ENCODE assay signal across 14 cellular contexts in genomic region chr6:27297484-27297856, GRCh38. TPM values are rescaled to one million over a fixed set of nuclear protein-coding genes. Genes with fewer than 3 reads are reported as not detected.
DNase-seq lines count a peak whose midpoint lies in the region; ATAC-seq, FAIRE-seq and TF ChIP-seq lines count a peak whose summit lies in the region.
"Had no signal": no experiment of that assay in that cellular context is flagged by ENCODE, and none has a peak within 500 bp of the region (broad histone marks: within the 10 kb centered on the region; RNA-seq: fewer than 3 reads in every experiment).

No MANE protein-coding gene starts in this region.

- peaks cover 66% of the 10 kb centered on the region for H3K27me3 Mint-ChIP-seq in activated CD8-positive, alpha-beta T cell treated with anti-CD3 and anti-CD28 coated beads, Interleukin-2, amount 10 ng/mL, durations not matched to agents 7 days and 5 days (ENCODE audit: low read depth)

- H4K20me1 ChIP-seq in HepG2 (ENCODE audit: insufficient read depth, low read length) (no peaks in the 10 kb centered on the region), hepatocyte (ENCODE audit: insufficient read depth, poor library complexity, severe bottlenecking) (no peaks in the 10 kb centered on the region)
- H4K20me1 ChIP-seq: BLaER1 had no signal

- H3K4me3 ChIP-seq in HepG2 (replicated peaks in 1 of 3; ENCODE audit: insufficient read depth in 1 of 3, low read depth in 2 of 3, low read length in 3 of 3) (peak overlapping the region in 2 of 3 experiments; percentile 15 to 63; a peak in 1 of 6 replicates), right lobe of liver (no peak overlapping the region), hepatocyte (no peak overlapping the region)
- H3K4me3 ChIP-seq: BLaER1 had no signal

- H3K4me1 Mint-ChIP-seq in activated CD8-positive, alpha-beta T cell treated with anti-CD3 and anti-CD28 coated beads, Interleukin-2, amount 10 ng/mL, durations not matched to agents 7 days and 5 days (ENCODE audit: low read depth) = peaks cover 7% of the 10 kb centered on the region

- peak overlapping the region; percentile 75 for H3K27ac Mint-ChIP-seq in activated CD8-positive, alpha-beta T cell treated with anti-CD3 and anti-CD28 coated beads, Interleukin-2, amount 10 ng/mL, durations not matched to agents 7 days and 5 days
- H3K27ac Mint-ChIP-seq: effector memory CD8-positive, alpha-beta T cell had no signal

- H3K9ac ChIP-seq in HepG2 (ENCODE audit: insufficient read depth, low read depth, low read length) = no peak overlapping the region
- H3K9ac ChIP-seq: BLaER1 had no signal

- CTCF ChIA-PET in HepG2 (lab: Yijun Ruan, JAX; ENCODE audit: low intra/inter-chr PET ratio, low total read pairs) = no interaction called here
- CTCF ChIA-PET in activated CD8-positive, alpha-beta T cell treated with anti-CD3 and anti-CD28 coated beads, Interleukin-2, amount 10 ng/mL, durations not matched to agents 7 days and 5 days (lab: Charles Lee) = no interaction called here
- CTCF ChIA-PET in RWPE1 (lab: Yijun Ruan, JAX) = interaction anchor here (1.2 kb wide), 1 partner anchor 15 kb away, joined by 3 read pairs; no protein-coding TSS in a partner anchor

- in situ Hi-C loops in HepG2 (cut with HindIII; ENCODE audit: extremely low pct_ligation_motif_present, low pct_unique_long_range_greater_than_20kb) = no loop called here

- DNase-seq in HepG2 (ENCODE audit: low spot score) (no peak), right lobe of liver (no peak), hepatocyte (ENCODE audit: low spot score) (no peak), RWPE1 (ENCODE audit: low spot score) (no peak), hypothalamus (lab: John Stamatoyannopoulos, UW) (no peak), kidney tubule cell (ENCODE audit: low spot score) (no peak)
- no peak for DNase-seq in activated CD8-positive, alpha-beta T cell treated with anti-CD3 and anti-CD28 coated beads, Interleukin-2, amount 10 ng/mL, durations not matched to agents 7 days and 5 days
- DNase-seq: amygdala; effector memory CD8-positive, alpha-beta T cell; GF-D8 had no signal

- no peak for FAIRE-seq in HepG2 (lab: Jason Lieb, UNC)

- no peak for TF ChIP-seq RAD21 in HepG2 (CRISPR knock-in tag; IDR thresholded peaks at IDR 0.05)

- peaks cover 3% of the 10 kb centered on the region for H3K9me3 Mint-ChIP-seq in activated CD8-positive, alpha-beta T cell treated with anti-CD3 and anti-CD28 coated beads, Interleukin-2, amount 10 ng/mL, durations not matched to agents 7 days and 5 days (ENCODE audit: insufficient read depth)

- no peak for ATAC-seq in HepG2
- no peak for ATAC-seq in right lobe of liver
- no peak for ATAC-seq in activated CD8-positive, alpha-beta T cell treated with anti-CD3 and anti-CD28 coated beads, Interleukin-2, amount 10 ng/mL, durations not matched to agents 7 days and 5 days
- ATAC-seq in GM19023 (IDR thresholded peaks at IDR 0.05; ENCODE audit: unreplicated experiment) = no peak
- ATAC-seq: effector memory CD8-positive, alpha-beta T cell had no signal

- peaks cover 10% of the 10 kb centered on the region for H3K36me3 Mint-ChIP-seq in activated CD8-positive, alpha-beta T cell treated with anti-CD3 and anti-CD28 coated beads, Interleukin-2, amount 10 ng/mL, durations not matched to agents 7 days and 5 days (ENCODE audit: low read depth)

- no peaks in the 10 kb centered on the region for H3K79me2 ChIP-seq in HepG2 (ENCODE audit: insufficient read depth, low read length)
- H3K79me2 ChIP-seq in hepatocyte = no peaks in the 10 kb centered on the region

- peaks cover 57% of the 10 kb centered on the region for H3K4me1 ChIP-seq in HepG2 (ENCODE audit: insufficient read depth, low read length)
- no peaks in the 10 kb centered on the region for H3K4me1 ChIP-seq in right lobe of liver
- H3K4me1 ChIP-seq in hepatocyte (ENCODE audit: insufficient read depth) = no peaks in the 10 kb centered on the region
- H3K4me1 ChIP-seq: BLaER1 had no signal

- WGBS in HepG2 (ENCODE audit: low lambda C conversion rate) = 53% methylated on average over 7 of the region's 7 CpGs
- WGBS in right lobe of liver (ENCODE audit: insufficient coverage, low coverage, low lambda C conversion rate, missing lambda C conversion rate) = 22% methylated on average over 7 of the region's 7 CpGs
- 20% methylated on average over 7 of the region's 7 CpGs for WGBS in hepatocyte (ENCODE audit: low lambda C conversion rate, missing lambda C conversion rate)

- no peaks in the 10 kb centered on the region for H3K9me2 ChIP-seq in hepatocyte (replicated peaks; ENCODE audit: insufficient read depth)

- H3K27ac ChIP-seq in HepG2 (ENCODE audit: extremely low read length, insufficient read depth, low read length) (no peak overlapping the region), right lobe of liver (no peak overlapping the region), hepatocyte (no peak overlapping the region), RWPE1 (no peak overlapping the region)
- H3K27ac ChIP-seq: BLaER1 had no signal

- H3K36me3 ChIP-seq in HepG2 (replicated peaks in 1 of 2; ENCODE audit: control insufficient read depth in 1 of 2, insufficient read depth in 2 of 2, low read length in 2 of 2) (no peaks in the 10 kb centered on the region), right lobe of liver (no peaks in the 10 kb centered on the region), hepatocyte (replicated peaks; ENCODE audit: insufficient read depth, low read depth) (no peaks in the 10 kb centered on the region)
- H3K36me3 ChIP-seq: BLaER1 had no signal

- H3K9me3 ChIP-seq in HepG2 (ENCODE audit: low read length) (no peaks in the 10 kb centered on the region), right lobe of liver (no peaks in the 10 kb centered on the region), hepatocyte (ENCODE audit: low read depth) (no peaks in the 10 kb centered on the region)

- no peak for TF ChIP-seq POLR2A in HepG2 (IDR thresholded peaks at IDR 0.05; ENCODE audit: insufficient read depth in 1 of 2, low read depth in 2 of 2, low read length in 2 of 2)
- no peak for TF ChIP-seq POLR2A in right lobe of liver (IDR thresholded peaks at IDR 0.05)

- intact Hi-C loops in HepG2 (cut with micrococcal nuclease; ENCODE audit: unreplicated experiment) (loop anchor here (5.0 kb wide), 1 partner anchor 110 kb away; no protein-coding TSS in a partner anchor), right lobe of liver (cut with DNase I) (no loop called here)

- H3K4me3 Mint-ChIP-seq in activated CD8-positive, alpha-beta T cell treated with anti-CD3 and anti-CD28 coated beads, Interleukin-2, amount 10 ng/mL, durations not matched to agents 7 days and 5 days = peak overlapping the region; percentile 26
- H3K4me3 Mint-ChIP-seq: effector memory CD8-positive, alpha-beta T cell had no signal

- H2AFZ ChIP-seq in HepG2 (ENCODE audit: low read length) = no peak overlapping the region
- H2AFZ ChIP-seq in hepatocyte = no peak overlapping the region

- BruUV-seq in HepG2 (replicated peaks; lab: Mats Ljungman, UMichigan) = no TSS peak

- TF ChIP-seq EP300 in HepG2 (IDR thresholded peaks at IDR 0.05; ENCODE audit: low read depth in 2 of 2, low read length in 2 of 2) = no peak
- no peak for TF ChIP-seq EP300 in HepG2 (CRISPR knock-in tag; IDR thresholded peaks at IDR 0.05; ENCODE audit: borderline replicate concordance)

- peaks cover 0 to 13% of the 10 kb centered on the region in 2 experiments; a peak in 1 of 5 replicates for H3K27me3 ChIP-seq in HepG2 (ENCODE audit: control insufficient read depth in 1 of 2, insufficient read depth in 2 of 2, low read length in 2 of 2)
- peaks cover 6 to 39% of the 10 kb centered on the region in 2 donors for H3K27me3 ChIP-seq in right lobe of liver
- peaks cover 31% of the 10 kb centered on the region for H3K27me3 ChIP-seq in hepatocyte

- TF ChIP-seq CTCF in HepG2 (CRISPR knock-in tag; IDR thresholded peaks at IDR 0.05) = no peak
- no peak for TF ChIP-seq CTCF in right lobe of liver (IDR thresholded peaks at IDR 0.05)
- TF ChIP-seq CTCF in hepatocyte (IDR thresholded peaks at IDR 0.05; ENCODE audit: poor library complexity) = no peak
- TF ChIP-seq CTCF in RWPE1 (conservative IDR thresholded peaks at IDR 0.05; ENCODE audit: low read depth) = no peak

- H3K4me2 ChIP-seq in HepG2 (ENCODE audit: low read depth, low read length) = peak overlapping the region; percentile 94
- H3K4me2 ChIP-seq in hepatocyte = peak overlapping the region; percentile 87
- H3K4me2 ChIP-seq: BLaER1 had no signal

- POLR2A ChIA-PET in HepG2 (lab: Yijun Ruan, JAX) (no interaction called here), RWPE1 (lab: Yijun Ruan, JAX; ENCODE audit: low non-redundant PET) (no interaction called here)
- POLR2A ChIA-PET in activated CD8-positive, alpha-beta T cell treated with anti-CD3 and anti-CD28 coated beads, Interleukin-2, amount 10 ng/mL, durations not matched to agents 7 days and 5 days (lab: Charles Lee) = no interaction called here

RNA-seq across cellular contexts. Expression of gene POM121L2, which starts 14.6 kb away (rescaled TPM):
- total RNA-seq in HepG2 (2016; rRNA removed; fragmentation: Illumina TruSeq; extraction: Trizol) = not detected in 2 replicates
- not detected in 2 replicates for total RNA-seq in HepG2 (2016; cell fraction: cytosol; rRNA removed; fragmentation: Illumina TruSeq; extraction: Trizol; ENCODE audit: low read depth)
- total RNA-seq in HepG2 (2016; cell fraction: insoluble cytoplasmic fraction; rRNA removed; fragmentation: Illumina TruSeq; extraction: Trizol) = not detected in 2 replicates
- total RNA-seq in HepG2 (2016; cell fraction: membrane; rRNA removed; fragmentation: Illumina TruSeq; extraction: Trizol) = not detected in 2 replicates
- not detected in 2 replicates for total RNA-seq in HepG2 (2016; cell fraction: nucleus; rRNA removed; fragmentation: Illumina TruSeq; extraction: Trizol)
- 0.01 TPM in 1 of 2 replicates, not detected in the other for polyA plus RNA-seq in HepG2 (2011; rRNA removed)
- not detected in 2 replicates for polyA plus RNA-seq in HepG2 (2011; cell fraction: cytosol; rRNA removed)
- polyA plus RNA-seq in HepG2 (2011; cell fraction: nucleus; rRNA removed) = not detected in 2 replicates
- not detected in 2 replicates for polyA plus RNA-seq in HepG2 (2012)
- not detected in 2 replicates for polyA plus RNA-seq in HepG2 (2016; cell fraction: cytosol; fragmentation: Illumina TruSeq; extraction: Trizol; ENCODE audit: low read depth)
- polyA plus RNA-seq in HepG2 (2016; cell fraction: insoluble cytoplasmic fraction; fragmentation: Illumina TruSeq; extraction: Trizol; ENCODE audit: low read depth) = not detected in 2 replicates
- polyA plus RNA-seq in HepG2 (2016; cell fraction: membrane; fragmentation: Illumina TruSeq; extraction: Trizol; ENCODE audit: low read depth) = not detected in 2 replicates
- polyA plus RNA-seq in HepG2 (2016; cell fraction: nucleus; fragmentation: Illumina TruSeq; extraction: Trizol; ENCODE audit: insufficient read depth, low read depth) = not detected in 2 replicates
- not detected in 2 replicates for polyA minus RNA-seq in HepG2 (2011; rRNA and poly(A)+ RNA removed; ENCODE audit: low replicate concordance)
- not detected in 2 replicates for polyA minus RNA-seq in HepG2 (2011; cell fraction: cytosol; rRNA and poly(A)+ RNA removed)
- not detected in 2 replicates for polyA minus RNA-seq in HepG2 (2011; cell fraction: nucleus; rRNA and poly(A)+ RNA removed)
- total RNA-seq in right lobe of liver = not detected
- not detected for total RNA-seq in activated CD8-positive, alpha-beta T cell treated with anti-CD3 and anti-CD28 coated beads, Interleukin-2, amount 10 ng/mL, durations not matched to agents 7 days and 5 days
- 0.04 TPM in 1 of 2 replicates, not detected in the other for total RNA-seq in hepatocyte
- not detected in 2 replicates for polyA plus RNA-seq in hepatocyte
- total RNA-seq: skeletal muscle tissue, urinary bladder had no signal

RNA-seq across cellular contexts. Expression of gene PRSS16, which starts 50.0 kb away (rescaled TPM):
- total RNA-seq in HepG2 (2016; rRNA removed; fragmentation: Illumina TruSeq; extraction: Trizol) (not detected in 2 replicates), right lobe of liver (under 1 TPM in 2 of 6 experiments, not detected in 4; 0.29 to 0.37 TPM), hepatocyte (9.9 and 11.2 TPM in 2 replicates)
- not detected in 2 replicates for total RNA-seq in HepG2 (2016; cell fraction: cytosol; rRNA removed; fragmentation: Illumina TruSeq; extraction: Trizol; ENCODE audit: low read depth)
- not detected in 2 replicates for total RNA-seq in HepG2 (2016; cell fraction: insoluble cytoplasmic fraction; rRNA removed; fragmentation: Illumina TruSeq; extraction: Trizol)
- total RNA-seq in HepG2 (2016; cell fraction: membrane; rRNA removed; fragmentation: Illumina TruSeq; extraction: Trizol) = not detected in 2 replicates
- total RNA-seq in HepG2 (2016; cell fraction: nucleus; rRNA removed; fragmentation: Illumina TruSeq; extraction: Trizol) = not detected in 2 replicates
- polyA plus RNA-seq in HepG2 (2011; rRNA removed) (not detected in 2 replicates), hepatocyte (11.7 and 19.4 TPM in 2 replicates)
- polyA plus RNA-seq in HepG2 (2011; cell fraction: cytosol; rRNA removed) = not detected in 2 replicates
- not detected in 2 replicates for polyA plus RNA-seq in HepG2 (2011; cell fraction: nucleus; rRNA removed)
- polyA plus RNA-seq in HepG2 (2012) = not detected in 2 replicates
- polyA plus RNA-seq in HepG2 (2016; cell fraction: cytosol; fragmentation: Illumina TruSeq; extraction: Trizol; ENCODE audit: low read depth) = not detected in 2 replicates
- polyA plus RNA-seq in HepG2 (2016; cell fraction: insoluble cytoplasmic fraction; fragmentation: Illumina TruSeq; extraction: Trizol; ENCODE audit: low read depth) = not detected in 2 replicates
- polyA plus RNA-seq in HepG2 (2016; cell fraction: membrane; fragmentation: Illumina TruSeq; extraction: Trizol; ENCODE audit: low read depth) = not detected in 2 replicates
- polyA plus RNA-seq in HepG2 (2016; cell fraction: nucleus; fragmentation: Illumina TruSeq; extraction: Trizol; ENCODE audit: insufficient read depth, low read depth) = not detected in 2 replicates
- polyA minus RNA-seq in HepG2 (2011; rRNA and poly(A)+ RNA removed; ENCODE audit: low replicate concordance) = 0.26 and 1.4 TPM in 2 replicates
- polyA minus RNA-seq in HepG2 (2011; cell fraction: cytosol; rRNA and poly(A)+ RNA removed) = not detected in 2 replicates
- polyA minus RNA-seq in HepG2 (2011; cell fraction: nucleus; rRNA and poly(A)+ RNA removed) = not detected in 2 replicates
- total RNA-seq in activated CD8-positive, alpha-beta T cell treated with anti-CD3 and anti-CD28 coated beads, Interleukin-2, amount 10 ng/mL, durations not matched to agents 7 days and 5 days = under 1 TPM; 0.81 to 0.82 TPM

Comparison
In these comparisons a context has a peak if more than half of its experiments do, and no peak if none do; other contexts are left out.
1. H3K4me3 ChIP-seq: peak in HepG2 (2 of 3); none in right lobe of liver (0 of 3) and hepatocyte (single experiment).